Comparison of ENCODE assay signal across 9 cellular contexts in the genomic region with DNA sequence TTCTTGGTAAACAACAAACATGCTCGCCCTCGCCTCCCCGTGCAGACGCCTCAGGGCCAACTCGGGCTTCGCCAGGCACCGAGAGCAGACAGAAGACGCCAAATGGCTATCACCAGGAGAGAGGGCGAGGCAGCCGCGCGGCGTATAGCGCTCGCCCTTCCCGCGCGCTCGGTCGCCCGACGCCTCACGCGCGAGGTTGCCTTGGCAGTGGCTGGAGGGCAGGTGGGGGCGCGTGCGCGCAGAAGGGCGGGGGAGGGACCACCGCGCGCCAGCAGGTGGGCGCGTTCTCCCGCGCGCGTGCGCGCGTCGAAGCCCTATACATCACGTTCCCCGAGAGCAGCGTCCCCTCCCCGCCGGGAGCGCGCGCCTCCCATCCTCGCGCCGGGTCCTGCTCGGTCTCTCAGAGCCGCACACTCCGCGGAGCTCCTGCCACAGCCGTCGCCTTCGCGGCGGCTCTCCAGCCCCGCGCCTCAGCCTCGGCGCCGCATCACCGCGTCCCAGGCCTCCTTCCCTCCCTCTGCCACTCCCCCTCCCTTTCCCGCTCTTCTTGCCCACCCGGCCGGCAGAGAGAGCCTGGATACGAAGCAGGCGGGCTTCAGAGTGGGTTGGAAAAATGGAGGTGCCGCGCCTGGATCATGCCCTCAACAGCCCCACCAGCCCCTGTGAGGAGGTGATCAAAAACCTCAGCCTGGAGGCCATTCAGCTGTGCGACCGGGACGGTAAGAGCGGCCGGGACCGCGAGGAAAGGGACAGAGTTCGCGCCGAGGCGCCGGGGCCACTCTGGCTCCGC. TPM values are rescaled to one million over a fixed set of nuclear protein-coding genes. Genes with fewer than 3 reads are reported as not detected.
DNase-seq lines count a peak whose midpoint lies in the region; ATAC-seq and TF ChIP-seq lines count a peak whose summit lies in the region.
"Had no signal": no experiment of that assay in that cellular context is flagged by ENCODE, and none has a peak within 500 bp of the region (broad histone marks: within the 10 kb centered on the region; RNA-seq: fewer than 3 reads in every experiment).

A gene (plus strand): TSS at position 403 of the 790 bp plus-strand sequence. CDS start 211 bp downstream, at position 614.

- H3K4me3 ChIP-seq in adrenal gland (peak within 1 kb of the TSS; percentile 4 to 67 (median 44)), skin epidermis (peak within 1 kb of the TSS in 5 of 7 experiments; percentile 4 to 41 (median 27))

- peak; percentile 3 for DNase-seq in stimulated activated CD4-positive, alpha-beta T cell treated with anti-CD3 and anti-CD28 coated beads, Interleukin-15, amount 100 ng/mL, for 24 hours
- no peak for DNase-seq in stimulated activated CD4-positive, alpha-beta T cell treated with anti-CD3 and anti-CD28 coated beads, Interleukin-2, amount 100 ng/mL, for 24 hours
- DNase-seq in adrenal gland (peak; percentile 34 to 72 (median 52)), iPS-NIHi7 (ENCODE audit: extremely low spot score) (peak; percentile 42), activated gamma-delta T cell treated with Interleukin-2 at 50 U/mL for 16 hours (no peak)
- DNase-seq: DND-41 had no signal

- no peak for TF ChIP-seq CTCF in adrenal gland (IDR thresholded peaks at IDR 0.05)

- no peaks in the 10 kb centered on the region for H3K27me3 ChIP-seq in adrenal gland

- peaks cover 0 to 5% of the 10 kb centered on the region in 2 donors for H3K4me1 ChIP-seq in adrenal gland (replicated peaks in 1 of 2)

- H3K9me3 ChIP-seq in adrenal gland (replicated peaks in 1 of 3) = no peaks in the 10 kb centered on the region

- WGBS in adrenal gland, 4 donors = 1 to 2% (median 1%) methylated on average over 21 to 89 of the region's 90 CpGs; no CpG with 5 or more reads in 1 of the 4 donors

- H3K27ac ChIP-seq in adrenal gland = peak within 1 kb of the TSS in 4 of 5 donors; percentile 54 to 83 (median 68)
- no peak within 1 kb of the TSS for H3K27ac ChIP-seq in skin epidermis

- H3K36me3 ChIP-seq in adrenal gland (replicated peaks in 1 of 2) = no peaks in the 10 kb centered on the region

- ATAC-seq in GM18502 (IDR thresholded peaks at IDR 0.05; ENCODE audit: poor library complexity, unreplicated experiment) (no peak), GM21825 (IDR thresholded peaks at IDR 0.05; ENCODE audit: unreplicated experiment) (no peak)

- TF ChIP-seq POLR2A in adrenal gland (IDR thresholded peaks at IDR 0.05) = peak in 1 of 2 donors; percentile 30

- intact Hi-C loops in adrenal gland (cut with DNase I) = loop anchor here in 1 of 2 donors (10.0 kb wide), 1 partner anchor 222 kb away; no protein-coding TSS in a partner anchor

RNA-seq across cellular contexts. Expression of the gene that starts here (rescaled TPM):
- 10 to 100 TPM in 7 of 8 donors, 1 to 10 TPM in 1; 6.3 to 59.5 (median 31.3) TPM for total RNA-seq in adrenal gland
- polyA plus RNA-seq in adrenal gland = 10 to 100 TPM in 2 of 3 donors, 1 to 10 TPM in 1; 7.2 to 20.0 (median 13.7) TPM

Comparison
In these comparisons a context has a peak if more than half of its experiments do, and no peak if none do; other contexts are left out.
1. DNase-seq: peak in stimulated activated CD4-positive, alpha-beta T cell treated with anti-CD3 and anti-CD28 coated beads, Interleukin-15, amount 100 ng/mL, for 24 hours (single experiment), adrenal gland (7 of 7) and iPS-NIHi7 (single experiment); none in stimulated activated CD4-positive, alpha-beta T cell treated with anti-CD3 and anti-CD28 coated beads, Interleukin-2, amount 100 ng/mL, for 24 hours (0 of 2) and activated gamma-delta T cell treated with Interleukin-2 at 50 U/mL for 16 hours (single experiment).
2. H3K27ac ChIP-seq: peak in adrenal gland (4 of 5); none in skin epidermis (0 of 21).